Comparison of ENCODE assay signal across 19 cellular contexts in genomic region chr10:85280014-85280413, GRCh38.
DNase-seq lines count a peak whose midpoint lies in the region; ATAC-seq and FAIRE-seq lines count a peak whose summit lies in the region.
"Had no signal": no experiment of that assay in that cellular context is flagged by ENCODE, and none has a peak within 500 bp of the region (broad histone marks: within the 10 kb centered on the region; RNA-seq: fewer than 3 reads in every experiment).

No MANE protein-coding gene starts in this region.

- no peak for ATAC-seq in HG02642 (IDR thresholded peaks at IDR 0.05; ENCODE audit: poor library complexity, unreplicated experiment)
- ATAC-seq: effector memory CD8-positive, alpha-beta T cell; left ventricle myocardium superior; natural killer cell treated with Interleukin-12 subunit alpha and Interleukin-12 subunit beta and Interleukin-15 and Interleukin-18, amount 100 ng/mL, for 72 hours; T-cell had no signal

- DNase-seq in NCI-H345 (lab: John Stamatoyannopoulos, UW) (peak; percentile 14), NCI-H345 treated with DMSO at 0.1 percent for 48 hours (lab: John Stamatoyannopoulos, UW; ENCODE audit: unreplicated experiment) (no peak), NCI-H69 (lab: John Stamatoyannopoulos, UW) (peak; percentile 78), islet precursor cell (peak; percentile 94), urothelium cell line (ENCODE audit: low spot score) (peak; percentile 25), cerebellar nuclear complex (lab: John Stamatoyannopoulos, UW) (no peak), putamen (ENCODE audit: low spot score) (no peak)
- DNase-seq: activated B cell treated with CpG ODN at 0.5 μM for 24 hours; adrenal gland; caudate nucleus; effector memory CD8-positive, alpha-beta T cell; HCEC 1CT; left ventricle myocardium superior; NCI-H187; RPMI8226; stimulated activated naive CD4-positive, alpha-beta T cell treated with Interleukin-2 at 50 U/mL for 16 hours; T-cell had no signal

- FAIRE-seq in urothelium cell line (lab: Jason Lieb, UNC): no peak

Comparison
In these comparisons a context has a peak if more than half of its experiments do, and no peak if none do; other contexts are left out.
1. DNase-seq: peak in NCI-H345 (single experiment), NCI-H69 (single experiment), islet precursor cell (single experiment) and urothelium cell line (single experiment); none in NCI-H345 treated with DMSO at 0.1 percent for 48 hours (single experiment), cerebellar nuclear complex (0 of 2) and putamen (single experiment).